ENCODE assay signal across 2 cellular contexts in the genomic region with DNA sequence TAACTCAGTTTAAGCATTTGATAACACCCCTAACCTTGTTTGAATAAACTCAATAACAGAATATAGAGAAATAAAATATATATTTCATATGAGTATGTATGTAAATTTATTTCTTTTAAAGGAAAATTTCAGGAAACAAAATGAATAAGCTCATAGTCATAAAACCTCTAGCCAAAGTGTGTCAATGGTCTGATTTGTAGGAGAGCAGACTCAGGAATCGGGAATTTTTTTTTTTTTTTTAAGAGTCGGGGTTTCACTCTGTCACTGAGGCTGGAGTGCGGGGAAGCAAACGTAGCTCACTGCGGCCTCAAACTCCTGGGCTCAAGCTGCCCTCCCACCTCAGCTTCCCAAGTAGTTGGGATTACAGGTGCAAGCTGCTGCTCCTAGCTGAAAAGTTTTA.
TF ChIP-seq lines count a peak whose summit lies in the region.

No MANE protein-coding gene starts in this region.

TF ChIP-seq in HepG2, 621 proteins besides CTCF, POLR2A, EP300 and RAD21:
- TF ChIP-seq, protein P1, sequence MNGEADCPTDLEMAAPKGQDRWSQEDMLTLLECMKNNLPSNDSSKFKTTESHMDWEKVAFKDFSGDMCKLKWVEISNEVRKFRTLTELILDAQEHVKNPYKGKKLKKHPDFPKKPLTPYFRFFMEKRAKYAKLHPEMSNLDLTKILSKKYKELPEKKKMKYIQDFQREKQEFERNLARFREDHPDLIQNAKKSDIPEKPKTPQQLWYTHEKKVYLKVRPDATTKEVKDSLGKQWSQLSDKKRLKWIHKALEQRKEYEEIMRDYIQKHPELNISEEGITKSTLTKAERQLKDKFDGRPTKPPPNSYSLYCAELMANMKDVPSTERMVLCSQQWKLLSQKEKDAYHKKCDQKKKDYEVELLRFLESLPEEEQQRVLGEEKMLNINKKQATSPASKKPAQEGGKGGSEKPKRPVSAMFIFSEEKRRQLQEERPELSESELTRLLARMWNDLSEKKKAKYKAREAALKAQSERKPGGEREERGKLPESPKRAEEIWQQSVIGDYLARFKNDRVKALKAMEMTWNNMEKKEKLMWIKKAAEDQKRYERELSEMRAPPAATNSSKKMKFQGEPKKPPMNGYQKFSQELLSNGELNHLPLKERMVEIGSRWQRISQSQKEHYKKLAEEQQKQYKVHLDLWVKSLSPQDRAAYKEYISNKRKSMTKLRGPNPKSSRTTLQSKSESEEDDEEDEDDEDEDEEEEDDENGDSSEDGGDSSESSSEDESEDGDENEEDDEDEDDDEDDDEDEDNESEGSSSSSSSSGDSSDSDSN (CRISPR knock-in tag; IDR thresholded peaks at IDR 0.05) = no peak
- TF ChIP-seq, protein P2, sequence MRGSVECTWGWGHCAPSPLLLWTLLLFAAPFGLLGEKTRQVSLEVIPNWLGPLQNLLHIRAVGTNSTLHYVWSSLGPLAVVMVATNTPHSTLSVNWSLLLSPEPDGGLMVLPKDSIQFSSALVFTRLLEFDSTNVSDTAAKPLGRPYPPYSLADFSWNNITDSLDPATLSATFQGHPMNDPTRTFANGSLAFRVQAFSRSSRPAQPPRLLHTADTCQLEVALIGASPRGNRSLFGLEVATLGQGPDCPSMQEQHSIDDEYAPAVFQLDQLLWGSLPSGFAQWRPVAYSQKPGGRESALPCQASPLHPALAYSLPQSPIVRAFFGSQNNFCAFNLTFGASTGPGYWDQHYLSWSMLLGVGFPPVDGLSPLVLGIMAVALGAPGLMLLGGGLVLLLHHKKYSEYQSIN (CRISPR knock-in tag; IDR thresholded peaks at IDR 0.05; ENCODE audit: borderline replicate concordance) = no peak
TF ChIP-seq in HepG2: peak in this region for 0.

TF ChIP-seq in GM12878, 131 proteins besides CTCF, POLR2A, EP300 and RAD21:
- TF ChIP-seq, protein P3, sequence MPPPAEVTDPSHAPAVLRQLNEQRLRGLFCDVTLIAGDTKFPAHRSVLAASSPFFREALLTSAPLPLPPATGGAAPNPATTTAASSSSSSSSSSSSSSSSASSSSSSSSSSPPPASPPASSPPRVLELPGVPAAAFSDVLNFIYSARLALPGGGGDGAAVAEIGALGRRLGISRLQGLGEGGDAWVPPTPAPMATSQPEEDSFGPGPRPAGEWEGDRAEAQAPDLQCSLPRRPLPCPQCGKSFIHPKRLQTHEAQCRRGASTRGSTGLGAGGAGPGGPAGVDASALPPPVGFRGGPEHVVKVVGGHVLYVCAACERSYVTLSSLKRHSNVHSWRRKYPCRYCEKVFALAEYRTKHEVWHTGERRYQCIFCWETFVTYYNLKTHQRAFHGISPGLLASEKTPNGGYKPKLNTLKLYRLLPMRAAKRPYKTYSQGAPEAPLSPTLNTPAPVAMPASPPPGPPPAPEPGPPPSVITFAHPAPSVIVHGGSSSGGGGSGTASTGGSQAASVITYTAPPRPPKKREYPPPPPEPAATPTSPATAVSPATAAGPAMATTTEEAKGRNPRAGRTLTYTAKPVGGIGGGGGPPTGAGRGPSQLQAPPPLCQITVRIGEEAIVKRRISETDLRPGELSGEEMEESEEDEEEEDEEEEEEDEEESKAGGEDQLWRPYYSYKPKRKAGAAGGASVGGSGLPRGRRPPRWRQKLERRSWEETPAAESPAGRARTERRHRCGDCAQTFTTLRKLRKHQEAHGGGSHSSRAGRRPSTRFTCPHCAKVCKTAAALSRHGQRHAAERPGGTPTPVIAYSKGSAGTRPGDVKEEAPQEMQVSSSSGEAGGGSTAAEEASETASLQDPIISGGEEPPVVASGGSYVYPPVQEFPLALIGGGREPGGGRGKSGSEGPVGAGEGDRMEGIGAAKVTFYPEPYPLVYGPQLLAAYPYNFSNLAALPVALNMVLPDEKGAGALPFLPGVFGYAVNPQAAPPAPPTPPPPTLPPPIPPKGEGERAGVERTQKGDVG (CRISPR knock-in tag; IDR thresholded peaks at IDR 0.05) = no peak
- TF ChIP-seq CBX5 (IDR thresholded peaks at IDR 0.05; ENCODE audit: low read depth) (no peak), SIX5 (IDR thresholded peaks at IDR 0.05; ENCODE audit: low read depth, low read length, severe bottlenecking) (no peak), MXI1 (IDR thresholded peaks at IDR 0.05; ENCODE audit: low read depth, low read length) (no peak), NR2C1 (IDR thresholded peaks at IDR 0.05) (no peak), DPF2 (IDR thresholded peaks at IDR 0.05) (no peak), BHLHE40 (IDR thresholded peaks at IDR 0.05; ENCODE audit: borderline replicate concordance in 1 of 2, low read depth in 2 of 2, low read length in 1 of 2) (no peak), MYC (IDR thresholded peaks at IDR 0.05; ENCODE audit: insufficient read depth, insufficient read length, insufficient replicate concordance, low read length, severe bottlenecking) (no peak), SUPT20H (IDR thresholded peaks at IDR 0.05; ENCODE audit: borderline replicate concordance, control insufficient read depth, low read depth, low read length) (no peak), TCF12 (IDR thresholded peaks at IDR 0.05; ENCODE audit: low read depth, low read length) (no peak), HDAC2 (IDR thresholded peaks at IDR 0.05) (no peak), TCF3 (IDR thresholded peaks at IDR 0.05; ENCODE audit: borderline replicate concordance, insufficient read depth, low read depth, low read length) (no peak)
- TF ChIP-seq, protein P4, sequence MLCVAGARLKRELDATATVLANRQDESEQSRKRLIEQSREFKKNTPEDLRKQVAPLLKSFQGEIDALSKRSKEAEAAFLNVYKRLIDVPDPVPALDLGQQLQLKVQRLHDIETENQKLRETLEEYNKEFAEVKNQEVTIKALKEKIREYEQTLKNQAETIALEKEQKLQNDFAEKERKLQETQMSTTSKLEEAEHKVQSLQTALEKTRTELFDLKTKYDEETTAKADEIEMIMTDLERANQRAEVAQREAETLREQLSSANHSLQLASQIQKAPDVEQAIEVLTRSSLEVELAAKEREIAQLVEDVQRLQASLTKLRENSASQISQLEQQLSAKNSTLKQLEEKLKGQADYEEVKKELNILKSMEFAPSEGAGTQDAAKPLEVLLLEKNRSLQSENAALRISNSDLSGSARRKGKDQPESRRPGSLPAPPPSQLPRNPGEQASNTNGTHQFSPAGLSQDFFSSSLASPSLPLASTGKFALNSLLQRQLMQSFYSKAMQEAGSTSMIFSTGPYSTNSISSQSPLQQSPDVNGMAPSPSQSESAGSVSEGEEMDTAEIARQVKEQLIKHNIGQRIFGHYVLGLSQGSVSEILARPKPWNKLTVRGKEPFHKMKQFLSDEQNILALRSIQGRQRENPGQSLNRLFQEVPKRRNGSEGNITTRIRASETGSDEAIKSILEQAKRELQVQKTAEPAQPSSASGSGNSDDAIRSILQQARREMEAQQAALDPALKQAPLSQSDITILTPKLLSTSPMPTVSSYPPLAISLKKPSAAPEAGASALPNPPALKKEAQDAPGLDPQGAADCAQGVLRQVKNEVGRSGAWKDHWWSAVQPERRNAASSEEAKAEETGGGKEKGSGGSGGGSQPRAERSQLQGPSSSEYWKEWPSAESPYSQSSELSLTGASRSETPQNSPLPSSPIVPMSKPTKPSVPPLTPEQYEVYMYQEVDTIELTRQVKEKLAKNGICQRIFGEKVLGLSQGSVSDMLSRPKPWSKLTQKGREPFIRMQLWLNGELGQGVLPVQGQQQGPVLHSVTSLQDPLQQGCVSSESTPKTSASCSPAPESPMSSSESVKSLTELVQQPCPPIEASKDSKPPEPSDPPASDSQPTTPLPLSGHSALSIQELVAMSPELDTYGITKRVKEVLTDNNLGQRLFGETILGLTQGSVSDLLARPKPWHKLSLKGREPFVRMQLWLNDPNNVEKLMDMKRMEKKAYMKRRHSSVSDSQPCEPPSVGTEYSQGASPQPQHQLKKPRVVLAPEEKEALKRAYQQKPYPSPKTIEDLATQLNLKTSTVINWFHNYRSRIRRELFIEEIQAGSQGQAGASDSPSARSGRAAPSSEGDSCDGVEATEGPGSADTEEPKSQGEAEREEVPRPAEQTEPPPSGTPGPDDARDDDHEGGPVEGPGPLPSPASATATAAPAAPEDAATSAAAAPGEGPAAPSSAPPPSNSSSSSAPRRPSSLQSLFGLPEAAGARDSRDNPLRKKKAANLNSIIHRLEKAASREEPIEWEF (IDR thresholded peaks at IDR 0.05; ENCODE audit: insufficient replicate concordance, low read depth, low read length) = no peak
- TF ChIP-seq, protein P5, sequence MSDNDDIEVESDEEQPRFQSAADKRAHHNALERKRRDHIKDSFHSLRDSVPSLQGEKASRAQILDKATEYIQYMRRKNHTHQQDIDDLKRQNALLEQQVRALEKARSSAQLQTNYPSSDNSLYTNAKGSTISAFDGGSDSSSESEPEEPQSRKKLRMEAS (IDR thresholded peaks at IDR 0.05; ENCODE audit: low read depth, low read length) = no peak
- TF ChIP-seq, protein P6, sequence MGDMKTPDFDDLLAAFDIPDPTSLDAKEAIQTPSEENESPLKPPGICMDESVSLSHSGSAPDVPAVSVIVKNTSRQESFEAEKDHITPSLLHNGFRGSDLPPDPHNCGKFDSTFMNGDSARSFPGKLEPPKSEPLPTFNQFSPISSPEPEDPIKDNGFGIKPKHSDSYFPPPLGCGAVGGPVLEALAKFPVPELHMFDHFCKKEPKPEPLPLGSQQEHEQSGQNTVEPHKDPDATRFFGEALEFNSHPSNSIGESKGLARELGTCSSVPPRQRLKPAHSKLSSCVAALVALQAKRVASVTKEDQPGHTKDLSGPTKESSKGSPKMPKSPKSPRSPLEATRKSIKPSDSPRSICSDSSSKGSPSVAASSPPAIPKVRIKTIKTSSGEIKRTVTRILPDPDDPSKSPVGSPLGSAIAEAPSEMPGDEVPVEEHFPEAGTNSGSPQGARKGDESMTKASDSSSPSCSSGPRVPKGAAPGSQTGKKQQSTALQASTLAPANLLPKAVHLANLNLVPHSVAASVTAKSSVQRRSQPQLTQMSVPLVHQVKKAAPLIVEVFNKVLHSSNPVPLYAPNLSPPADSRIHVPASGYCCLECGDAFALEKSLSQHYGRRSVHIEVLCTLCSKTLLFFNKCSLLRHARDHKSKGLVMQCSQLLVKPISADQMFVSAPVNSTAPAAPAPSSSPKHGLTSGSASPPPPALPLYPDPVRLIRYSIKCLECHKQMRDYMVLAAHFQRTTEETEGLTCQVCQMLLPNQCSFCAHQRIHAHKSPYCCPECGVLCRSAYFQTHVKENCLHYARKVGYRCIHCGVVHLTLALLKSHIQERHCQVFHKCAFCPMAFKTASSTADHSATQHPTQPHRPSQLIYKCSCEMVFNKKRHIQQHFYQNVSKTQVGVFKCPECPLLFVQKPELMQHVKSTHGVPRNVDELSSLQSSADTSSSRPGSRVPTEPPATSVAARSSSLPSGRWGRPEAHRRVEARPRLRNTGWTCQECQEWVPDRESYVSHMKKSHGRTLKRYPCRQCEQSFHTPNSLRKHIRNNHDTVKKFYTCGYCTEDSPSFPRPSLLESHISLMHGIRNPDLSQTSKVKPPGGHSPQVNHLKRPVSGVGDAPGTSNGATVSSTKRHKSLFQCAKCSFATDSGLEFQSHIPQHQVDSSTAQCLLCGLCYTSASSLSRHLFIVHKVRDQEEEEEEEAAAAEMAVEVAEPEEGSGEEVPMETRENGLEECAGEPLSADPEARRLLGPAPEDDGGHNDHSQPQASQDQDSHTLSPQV (IDR thresholded peaks at IDR 0.05) = no peak
- TF ChIP-seq, protein P7, sequence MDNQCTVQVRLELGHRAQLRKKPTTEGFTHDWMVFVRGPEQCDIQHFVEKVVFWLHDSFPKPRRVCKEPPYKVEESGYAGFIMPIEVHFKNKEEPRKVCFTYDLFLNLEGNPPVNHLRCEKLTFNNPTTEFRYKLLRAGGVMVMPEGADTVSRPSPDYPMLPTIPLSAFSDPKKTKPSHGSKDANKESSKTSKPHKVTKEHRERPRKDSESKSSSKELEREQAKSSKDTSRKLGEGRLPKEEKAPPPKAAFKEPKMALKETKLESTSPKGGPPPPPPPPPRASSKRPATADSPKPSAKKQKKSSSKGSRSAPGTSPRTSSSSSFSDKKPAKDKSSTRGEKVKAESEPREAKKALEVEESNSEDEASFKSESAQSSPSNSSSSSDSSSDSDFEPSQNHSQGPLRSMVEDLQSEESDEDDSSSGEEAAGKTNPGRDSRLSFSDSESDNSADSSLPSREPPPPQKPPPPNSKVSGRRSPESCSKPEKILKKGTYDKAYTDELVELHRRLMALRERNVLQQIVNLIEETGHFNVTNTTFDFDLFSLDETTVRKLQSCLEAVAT (IDR thresholded peaks at IDR 0.05) = no peak
- TF ChIP-seq, protein P8, sequence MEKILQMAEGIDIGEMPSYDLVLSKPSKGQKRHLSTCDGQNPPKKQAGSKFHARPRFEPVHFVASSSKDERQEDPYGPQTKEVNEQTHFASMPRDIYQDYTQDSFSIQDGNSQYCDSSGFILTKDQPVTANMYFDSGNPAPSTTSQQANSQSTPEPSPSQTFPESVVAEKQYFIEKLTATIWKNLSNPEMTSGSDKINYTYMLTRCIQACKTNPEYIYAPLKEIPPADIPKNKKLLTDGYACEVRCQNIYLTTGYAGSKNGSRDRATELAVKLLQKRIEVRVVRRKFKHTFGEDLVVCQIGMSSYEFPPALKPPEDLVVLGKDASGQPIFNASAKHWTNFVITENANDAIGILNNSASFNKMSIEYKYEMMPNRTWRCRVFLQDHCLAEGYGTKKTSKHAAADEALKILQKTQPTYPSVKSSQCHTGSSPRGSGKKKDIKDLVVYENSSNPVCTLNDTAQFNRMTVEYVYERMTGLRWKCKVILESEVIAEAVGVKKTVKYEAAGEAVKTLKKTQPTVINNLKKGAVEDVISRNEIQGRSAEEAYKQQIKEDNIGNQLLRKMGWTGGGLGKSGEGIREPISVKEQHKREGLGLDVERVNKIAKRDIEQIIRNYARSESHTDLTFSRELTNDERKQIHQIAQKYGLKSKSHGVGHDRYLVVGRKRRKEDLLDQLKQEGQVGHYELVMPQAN (conservative IDR thresholded peaks at IDR 0.05) = no peak
